ENCODE assay signal across 8 cellular contexts in genomic region chr1:147152772-147153171, GRCh38.
"Had no signal": no experiment of that assay in that cellular context is flagged by ENCODE, and none has a peak within 500 bp of the region (broad histone marks: within the 10 kb centered on the region; RNA-seq: fewer than 3 reads in every experiment).

No MANE protein-coding gene starts in this region.

- H2AFZ ChIP-seq: GM23248 had no signal

- DNase-seq: GM23248, GOT3, H7, HFFc6, IMR-90 had no signal

- ATAC-seq: HCT116 had no signal

- H3K27ac ChIP-seq: GM23248, HL-60 had no signal

- H3K4me3 ChIP-seq: GM23248, HAP-1 had no signal

- H3K9me3 ChIP-seq: HAP-1 had no signal

- H3K9ac ChIP-seq: GM23248 had no signal
